15 cellular contexts compared by ENCODE assay signal in the genomic region with DNA sequence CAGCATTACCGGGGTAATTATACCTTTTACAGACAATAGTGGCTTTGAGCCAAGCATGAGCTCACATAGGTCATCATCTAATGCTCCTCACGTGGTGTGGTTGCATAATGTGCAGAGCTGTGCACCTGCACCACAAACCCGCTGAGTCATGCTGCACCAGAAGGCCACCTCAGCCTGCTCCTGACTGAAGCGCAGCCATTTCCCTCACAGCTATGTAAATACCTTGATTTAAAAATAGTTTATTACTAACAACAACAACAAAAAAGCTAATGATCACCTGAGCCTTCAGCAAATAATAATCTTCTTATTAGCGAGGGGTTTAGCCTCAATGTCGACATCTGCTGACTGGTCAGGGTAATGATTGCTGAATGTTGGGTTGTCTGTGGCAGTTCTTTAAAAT.
DNase-seq lines count a peak whose midpoint lies in the region; ATAC-seq and TF ChIP-seq lines count a peak whose summit lies in the region.
"Had no signal": no experiment of that assay in that cellular context is flagged by ENCODE, and none has a peak within 500 bp of the region (broad histone marks: within the 10 kb centered on the region; RNA-seq: fewer than 3 reads in every experiment).

No MANE protein-coding gene starts in this region.

- POLR2A ChIA-PET in A673 (lab: Charles Lee; ENCODE audit: low non-redundant PET): no interaction called here

- intact Hi-C loops in A673 (cut with micrococcal nuclease; ENCODE audit: unreplicated experiment): no loop called here

- H3K27ac ChIP-seq in A673 (ENCODE audit: low read depth, low read length, poor library complexity, severe bottlenecking): no peak overlapping the region
- H3K27ac ChIP-seq: lower lobe of right lung had no signal

- peak; percentile 10 for DNase-seq in A673 (ENCODE audit: low spot score)
- DNase-seq in ELR (ENCODE audit: low read depth): peak; percentile 16
- DNase-seq in OCI-M1 (lab: John Stamatoyannopoulos, UW): peak; percentile 30
- DNase-seq in GM19240 (ENCODE audit: insufficient read length, low spot score): no peak
- no peak for DNase-seq in NK-92 (lab: John Stamatoyannopoulos, UW; ENCODE audit: unreplicated experiment)
- no peak for DNase-seq in activated naive CD4-positive, alpha-beta T cell (lab: John Stamatoyannopoulos, UW)
- DNase-seq: activated CD4-positive, alpha-beta T cell treated with anti-CD3 and anti-CD28 coated beads, Interleukin-2, amount 50 U/mL, for 1 hour; activated gamma-delta T cell; cerebellar nuclear complex; lower lobe of right lung; NCI-H446 treated with DMSO at 0.1 percent for 48 hours; nucleus accumbens had no signal

- H3K9me3 ChIP-seq in A673 (ENCODE audit: low read depth, low read length, poor library complexity, severe bottlenecking): no peaks in the 10 kb centered on the region
- H3K9me3 ChIP-seq: lower lobe of right lung had no signal

- no peak; the same call in 1 of the 2 replicates for TF ChIP-seq CTCF in A673 (conservative IDR thresholded peaks at IDR 0.05; ENCODE audit: low read depth, low read length)

- H3K36me3 ChIP-seq in A673 (ENCODE audit: insufficient read depth, low read length, poor library complexity, severe bottlenecking): no peaks in the 10 kb centered on the region
- H3K36me3 ChIP-seq: HAP-1, lower lobe of right lung had no signal

- no peak overlapping the region for H3K4me3 ChIP-seq in A673 (ENCODE audit: low read depth, low read length, poor library complexity, severe bottlenecking)
- H3K4me3 ChIP-seq: HAP-1, lower lobe of right lung had no signal

- CTCF ChIA-PET in A673 (lab: Charles Lee): no interaction called here

- BruUV-seq in A673 (replicated peaks; lab: Mats Ljungman, UMichigan): no TSS peak

- no peaks in the 10 kb centered on the region for H3K4me1 ChIP-seq in A673 (ENCODE audit: insufficient read depth, low read length, poor library complexity, severe bottlenecking)
- H3K4me1 ChIP-seq: HAP-1, lower lobe of right lung had no signal

- ATAC-seq in esophagus mucosa (peak; percentile 95), GM21526 (IDR thresholded peaks at IDR 0.05; ENCODE audit: low FRiP score, unreplicated experiment) (no peak)
- ATAC-seq: lower lobe of right lung had no signal

- H3K27me3 ChIP-seq in A673 (replicated peaks; ENCODE audit: insufficient read depth, low read depth, low read length, poor library complexity): no peaks in the 10 kb centered on the region

Comparison
In these comparisons a context has a peak if more than half of its experiments do, and no peak if none do; other contexts are left out.
1. DNase-seq: peak in A673 (single experiment), ELR (single experiment) and OCI-M1 (single experiment); none in GM19240 (single experiment), NK-92 (single experiment) and activated naive CD4-positive, alpha-beta T cell (0 of 4).